8 cellular contexts compared by ENCODE assay signal in the genomic region with DNA sequence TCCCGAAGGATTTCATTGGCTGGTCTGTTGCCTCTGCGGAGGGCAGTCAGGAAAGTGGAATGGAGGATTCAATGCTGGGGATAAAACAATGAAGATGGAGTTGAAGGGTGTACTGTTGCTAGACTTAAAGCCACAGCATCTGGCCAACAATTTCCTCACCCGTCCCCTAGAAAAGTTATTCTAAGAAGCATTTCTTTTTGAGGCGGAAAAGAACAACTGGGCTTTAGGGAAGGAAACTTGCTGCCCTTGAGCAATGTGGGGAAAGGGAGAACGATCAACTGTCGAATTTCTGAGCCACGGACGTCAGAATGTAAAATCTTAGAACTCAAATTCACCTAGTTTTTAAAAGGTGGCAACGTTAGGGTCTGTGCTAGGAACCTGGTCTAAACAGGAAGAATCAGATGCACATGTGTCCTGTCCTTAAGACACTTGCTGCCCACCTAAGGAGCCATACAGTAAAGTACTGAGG. TPM values are rescaled to one million over a fixed set of nuclear protein-coding genes. Genes with fewer than 3 reads are reported as not detected.
DNase-seq lines count a peak whose midpoint lies in the region; ATAC-seq and TF ChIP-seq lines count a peak whose summit lies in the region.

No MANE protein-coding gene starts in this region.

- peaks cover 20% of the 10 kb centered on the region for H3K79me2 ChIP-seq in KMS-11 (ENCODE audit: insufficient read depth, low read depth)

- H3K4me1 ChIP-seq in KMS-11 (ENCODE audit: low read depth, poor library complexity, severe bottlenecking) (peaks cover 12% of the 10 kb centered on the region), colonic mucosa (peaks cover 6% of the 10 kb centered on the region)

- ATAC-seq in natural killer cell (no peak), HG02759 (IDR thresholded peaks at IDR 0.05; ENCODE audit: unreplicated experiment) (no peak), GM18517 (IDR thresholded peaks at IDR 0.05; ENCODE audit: unreplicated experiment) (no peak), GM19397 (IDR thresholded peaks at IDR 0.05; ENCODE audit: unreplicated experiment) (no peak)

- peaks cover 2 to 8% of the 10 kb centered on the region in 2 donors for H3K9me3 Mint-ChIP-seq in natural killer cell

- TF ChIP-seq CTCF in GM12864 (IDR thresholded peaks at IDR 0.05; ENCODE audit: low read depth, low read length, missing control alignments): no peak
- TF ChIP-seq CTCF in KMS-11 (conservative IDR thresholded peaks at IDR 0.05; ENCODE audit: low read depth, low read length): no peak
- TF ChIP-seq CTCF in colonic mucosa (IDR thresholded peaks at IDR 0.05): no peak
- TF ChIP-seq CTCF in natural killer cell (IDR thresholded peaks at IDR 0.05): no peak

- peaks cover 4 to 8% of the 10 kb centered on the region in 2 donors for H3K27me3 Mint-ChIP-seq in natural killer cell (ENCODE audit: low read depth in 2 of 2)

- no peaks in the 10 kb centered on the region for H4K20me1 ChIP-seq in KMS-11 (ENCODE audit: insufficient read depth)

- intact Hi-C loops in colonic mucosa (cut with DNase I) (no loop called here), natural killer cell (cut with micrococcal nuclease) (loop anchor here (2.0 kb wide), 1 partner anchor 835 kb away; a partner anchor contains a TSS)

- peak overlapping the region; percentile 100 for H3K27ac Mint-ChIP-seq in natural killer cell

- no peaks in the 10 kb centered on the region for H3K9me3 ChIP-seq in colonic mucosa

- H3K4me2 ChIP-seq in KMS-11: peak overlapping the region; percentile 90

- H3K4me1 Mint-ChIP-seq in natural killer cell: peaks cover 28 to 31% of the 10 kb centered on the region in 2 donors

- H3K4me3 ChIP-seq in GM12864 (ENCODE audit: low read depth, low read length) (peak overlapping the region; percentile 90), KMS-11 (IDR thresholded peaks at IDR 0.05; ENCODE audit: insufficient read depth, low read depth, low read length) (peak overlapping the region; percentile 66), colonic mucosa (peak overlapping the region; percentile 74)

- H3K36me3 ChIP-seq in KMS-11 (ENCODE audit: insufficient read depth) (no peaks in the 10 kb centered on the region; the same call in 1 of the 2 replicates), colonic mucosa (no peaks in the 10 kb centered on the region)

- H3K9ac ChIP-seq in KMS-11: peak overlapping the region; percentile 96
- H3K9ac ChIP-seq in colonic mucosa (ENCODE audit: low read depth in 2 of 2, low read length in 2 of 2): peak overlapping the region; percentile 95 to 97

- H3K27me3 ChIP-seq in KMS-11 (ENCODE audit: insufficient read depth, low read depth): no peaks in the 10 kb centered on the region
- H3K27me3 ChIP-seq in colonic mucosa: no peaks in the 10 kb centered on the region

- DNase-seq in GM12864 (ENCODE audit: low read depth) (peak; percentile 70), colonic mucosa (no peak), natural killer cell (no peak)
- no peak for DNase-seq in stimulated activated CD4-positive, alpha-beta T cell treated with anti-CD3 and anti-CD28 coated beads, Interleukin-2, amount 100 ng/mL, for 48 hours

- peak overlapping the region; percentile 76 for H2AFZ ChIP-seq in KMS-11 (ENCODE audit: low read depth)

- H3K27ac ChIP-seq in KMS-11 (peak overlapping the region; percentile 95), colonic mucosa (peak overlapping the region; percentile 99)

- peaks cover 11% of the 10 kb centered on the region for H3K36me3 Mint-ChIP-seq in natural killer cell

- peak overlapping the region; percentile 98 for H3K4me3 Mint-ChIP-seq in natural killer cell

RNA-seq across cellular contexts. Expression of a gene that starts 0.7 kb away (rescaled TPM):
- total RNA-seq in colonic mucosa (10 to 100 TPM; 21.6 to 23.0 TPM), natural killer cell (1 to 10 TPM; 5.1 to 7.2 (median 6.9) TPM)

RNA-seq across cellular contexts. Expression of a gene that starts 17.9 kb away (rescaled TPM):
- total RNA-seq in colonic mucosa: 100 to 1,000 TPM in 1 of 2 donors, 10 to 100 TPM in 1; 61.3 to 107 TPM
- 100 to 1,000 TPM; 183 to 192 (median 186) TPM for total RNA-seq in natural killer cell
